In the genomic region with DNA sequence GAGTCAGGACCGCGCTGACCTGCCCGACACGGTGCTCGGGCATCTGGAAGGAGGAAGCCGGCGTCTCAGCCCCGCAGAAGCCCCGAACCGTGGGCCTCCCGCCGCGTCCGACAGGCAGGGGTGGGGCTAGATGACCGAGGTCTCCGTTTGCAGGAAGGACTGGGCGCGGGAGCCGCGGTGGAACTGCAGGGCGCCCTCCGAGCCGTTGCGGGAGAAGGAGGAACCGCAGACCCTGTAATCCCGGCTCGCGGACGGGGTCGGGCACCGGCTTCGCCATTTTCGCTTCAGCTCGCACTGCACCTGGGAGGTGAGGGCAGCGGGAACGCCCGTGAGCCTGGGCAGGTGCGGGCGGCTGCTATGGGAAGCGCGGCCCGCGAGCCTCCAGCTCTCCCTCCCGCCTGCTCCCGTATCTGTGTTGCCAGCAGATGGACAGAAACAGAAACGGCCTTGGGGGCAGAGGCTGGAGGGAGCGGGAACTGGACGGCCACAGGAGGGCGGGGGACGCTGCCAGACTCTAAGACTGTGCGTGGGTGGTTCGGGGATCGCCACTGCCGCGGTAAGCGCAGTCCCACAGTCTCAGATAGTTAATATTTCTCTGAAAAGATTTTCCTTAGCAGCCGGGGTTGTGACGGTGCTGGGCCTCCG, we compare ENCODE assay signal across 1 cellular context.
TF ChIP-seq lines count a peak whose summit lies in the region.

No MANE protein-coding gene starts in this region.

TF ChIP-seq in HEK293, 187 proteins besides CTCF, POLR2A, EP300 and RAD21 (continued from another document):
- TF ChIP-seq, protein P1, sequence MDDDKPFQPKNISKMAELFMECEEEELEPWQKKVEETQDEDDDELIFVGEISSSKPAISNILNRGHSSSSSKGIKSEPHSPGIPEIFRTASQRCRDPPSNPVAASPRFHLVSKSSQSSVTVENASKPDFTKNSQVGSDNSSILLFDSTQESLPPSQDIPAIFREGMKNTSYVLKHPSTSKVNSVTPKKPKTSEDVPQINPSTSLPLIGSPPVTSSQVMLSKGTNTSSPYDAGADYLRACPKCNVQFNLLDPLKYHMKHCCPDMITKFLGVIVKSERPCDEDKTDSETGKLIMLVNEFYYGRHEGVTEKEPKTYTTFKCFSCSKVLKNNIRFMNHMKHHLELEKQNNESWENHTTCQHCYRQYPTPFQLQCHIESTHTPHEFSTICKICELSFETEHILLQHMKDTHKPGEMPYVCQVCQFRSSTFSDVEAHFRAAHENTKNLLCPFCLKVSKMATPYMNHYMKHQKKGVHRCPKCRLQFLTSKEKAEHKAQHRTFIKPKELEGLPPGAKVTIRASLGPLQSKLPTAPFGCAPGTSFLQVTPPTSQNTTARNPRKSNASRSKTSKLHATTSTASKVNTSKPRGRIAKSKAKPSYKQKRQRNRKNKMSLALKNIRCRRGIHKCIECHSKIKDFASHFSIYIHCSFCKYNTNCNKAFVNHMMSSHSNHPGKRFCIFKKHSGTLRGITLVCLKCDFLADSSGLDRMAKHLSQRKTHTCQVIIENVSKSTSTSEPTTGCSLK (tag by site-specific recombination; IDR thresholded peaks at IDR 0.05) = no peak
- TF ChIP-seq ZNF654 (tag by site-specific recombination; IDR thresholded peaks at IDR 0.05; ENCODE audit: low read depth) = no peak
- TF ChIP-seq OSR2 (tag by site-specific recombination; IDR thresholded peaks at IDR 0.05) = no peak
- TF ChIP-seq, protein P2, sequence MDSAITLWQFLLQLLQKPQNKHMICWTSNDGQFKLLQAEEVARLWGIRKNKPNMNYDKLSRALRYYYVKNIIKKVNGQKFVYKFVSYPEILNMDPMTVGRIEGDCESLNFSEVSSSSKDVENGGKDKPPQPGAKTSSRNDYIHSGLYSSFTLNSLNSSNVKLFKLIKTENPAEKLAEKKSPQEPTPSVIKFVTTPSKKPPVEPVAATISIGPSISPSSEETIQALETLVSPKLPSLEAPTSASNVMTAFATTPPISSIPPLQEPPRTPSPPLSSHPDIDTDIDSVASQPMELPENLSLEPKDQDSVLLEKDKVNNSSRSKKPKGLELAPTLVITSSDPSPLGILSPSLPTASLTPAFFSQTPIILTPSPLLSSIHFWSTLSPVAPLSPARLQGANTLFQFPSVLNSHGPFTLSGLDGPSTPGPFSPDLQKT (IDR thresholded peaks at IDR 0.05; ENCODE audit: borderline replicate concordance, low read depth, low read length) = no peak
- no peak for TF ChIP-seq ZNF114 (tag by site-specific recombination; IDR thresholded peaks at IDR 0.05)
- peak; percentile 38; the same call in 1 of the 2 replicates for TF ChIP-seq ZBTB8A (tag by site-specific recombination; IDR thresholded peaks at IDR 0.05)
- TF ChIP-seq ZNF274 (IDR thresholded peaks at IDR 0.05; ENCODE audit: low read length) = no peak
- no peak for TF ChIP-seq ZNF274 (tag by site-specific recombination; IDR thresholded peaks at IDR 0.05; ENCODE audit: borderline replicate concordance)
- TF ChIP-seq ZNF596 (tag by site-specific recombination; IDR thresholded peaks at IDR 0.05) = no peak
- TF ChIP-seq ZNF549 (tag by site-specific recombination; IDR thresholded peaks at IDR 0.05) = no peak
- TF ChIP-seq, protein P3, sequence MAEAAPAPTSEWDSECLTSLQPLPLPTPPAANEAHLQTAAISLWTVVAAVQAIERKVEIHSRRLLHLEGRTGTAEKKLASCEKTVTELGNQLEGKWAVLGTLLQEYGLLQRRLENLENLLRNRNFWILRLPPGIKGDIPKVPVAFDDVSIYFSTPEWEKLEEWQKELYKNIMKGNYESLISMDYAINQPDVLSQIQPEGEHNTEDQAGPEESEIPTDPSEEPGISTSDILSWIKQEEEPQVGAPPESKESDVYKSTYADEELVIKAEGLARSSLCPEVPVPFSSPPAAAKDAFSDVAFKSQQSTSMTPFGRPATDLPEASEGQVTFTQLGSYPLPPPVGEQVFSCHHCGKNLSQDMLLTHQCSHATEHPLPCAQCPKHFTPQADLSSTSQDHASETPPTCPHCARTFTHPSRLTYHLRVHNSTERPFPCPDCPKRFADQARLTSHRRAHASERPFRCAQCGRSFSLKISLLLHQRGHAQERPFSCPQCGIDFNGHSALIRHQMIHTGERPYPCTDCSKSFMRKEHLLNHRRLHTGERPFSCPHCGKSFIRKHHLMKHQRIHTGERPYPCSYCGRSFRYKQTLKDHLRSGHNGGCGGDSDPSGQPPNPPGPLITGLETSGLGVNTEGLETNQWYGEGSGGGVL (tag by site-specific recombination; IDR thresholded peaks at IDR 0.05) = no peak
- TF ChIP-seq RBAK (tag by site-specific recombination; IDR thresholded peaks at IDR 0.05) = no peak
- TF ChIP-seq, protein P4, sequence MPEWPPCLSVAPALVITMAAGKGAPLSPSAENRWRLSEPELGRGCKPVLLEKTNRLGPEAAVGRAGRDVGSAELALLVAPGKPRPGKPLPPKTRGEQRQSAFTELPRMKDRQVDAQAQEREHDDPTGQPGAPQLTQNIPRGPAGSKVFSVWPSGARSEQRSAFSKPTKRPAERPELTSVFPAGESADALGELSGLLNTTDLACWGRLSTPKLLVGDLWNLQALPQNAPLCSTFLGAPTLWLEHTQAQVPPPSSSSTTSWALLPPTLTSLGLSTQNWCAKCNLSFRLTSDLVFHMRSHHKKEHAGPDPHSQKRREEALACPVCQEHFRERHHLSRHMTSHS (tag by site-specific recombination; IDR thresholded peaks at IDR 0.05) = no peak
- TF ChIP-seq TRIM28 (IDR thresholded peaks at IDR 0.05; ENCODE audit: borderline replicate concordance, low read length) = no peak
- TF ChIP-seq, protein P5, sequence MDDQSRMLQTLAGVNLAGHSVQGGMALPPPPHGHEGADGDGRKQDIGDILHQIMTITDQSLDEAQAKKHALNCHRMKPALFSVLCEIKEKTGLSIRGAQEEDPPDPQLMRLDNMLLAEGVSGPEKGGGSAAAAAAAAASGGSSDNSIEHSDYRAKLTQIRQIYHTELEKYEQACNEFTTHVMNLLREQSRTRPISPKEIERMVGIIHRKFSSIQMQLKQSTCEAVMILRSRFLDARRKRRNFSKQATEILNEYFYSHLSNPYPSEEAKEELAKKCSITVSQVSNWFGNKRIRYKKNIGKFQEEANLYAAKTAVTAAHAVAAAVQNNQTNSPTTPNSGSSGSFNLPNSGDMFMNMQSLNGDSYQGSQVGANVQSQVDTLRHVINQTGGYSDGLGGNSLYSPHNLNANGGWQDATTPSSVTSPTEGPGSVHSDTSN (CRISPR knock-in tag; IDR thresholded peaks at IDR 0.05) = no peak
- no peak for TF ChIP-seq ZNF404 (tag by site-specific recombination; IDR thresholded peaks at IDR 0.05)
- TF ChIP-seq, protein P6, sequence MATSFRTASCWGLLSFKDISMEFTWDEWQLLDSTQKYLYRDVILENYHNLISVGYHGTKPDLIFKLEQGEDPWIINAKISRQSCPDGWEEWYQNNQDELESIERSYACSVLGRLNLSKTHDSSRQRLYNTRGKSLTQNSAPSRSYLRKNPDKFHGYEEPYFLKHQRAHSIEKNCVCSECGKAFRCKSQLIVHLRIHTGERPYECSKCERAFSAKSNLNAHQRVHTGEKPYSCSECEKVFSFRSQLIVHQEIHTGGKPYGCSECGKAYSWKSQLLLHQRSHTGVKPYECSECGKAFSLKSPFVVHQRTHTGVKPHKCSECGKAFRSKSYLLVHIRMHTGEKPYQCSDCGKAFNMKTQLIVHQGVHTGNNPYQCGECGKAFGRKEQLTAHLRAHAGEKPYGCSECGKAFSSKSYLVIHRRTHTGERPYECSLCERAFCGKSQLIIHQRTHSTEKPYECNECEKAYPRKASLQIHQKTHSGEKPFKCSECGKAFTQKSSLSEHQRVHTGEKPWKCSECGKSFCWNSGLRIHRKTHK (tag by site-specific recombination; IDR thresholded peaks at IDR 0.05) = no peak
- TF ChIP-seq ZNF133 (tag by site-specific recombination; IDR thresholded peaks at IDR 0.05) = no peak
- TF ChIP-seq ZBTB17 (tag by site-specific recombination; IDR thresholded peaks at IDR 0.05) = 0 out of 2 replicates have a peak, but pooled peaks have one; percentile 12
- TF ChIP-seq SETDB1 (IDR thresholded peaks at IDR 0.05; ENCODE audit: insufficient read length, low read length) = no peak
- TF ChIP-seq SCRT1 (tag by site-specific recombination; IDR thresholded peaks at IDR 0.05; ENCODE audit: borderline replicate concordance) = no peak
- no peak for TF ChIP-seq ZNF585B (tag by site-specific recombination; IDR thresholded peaks at IDR 0.05)
- TF ChIP-seq ZNF785 (tag by site-specific recombination; IDR thresholded peaks at IDR 0.05) = no peak
- TF ChIP-seq ZNF610 (tag by site-specific recombination; IDR thresholded peaks at IDR 0.05; ENCODE audit: borderline replicate concordance) = no peak
- TF ChIP-seq, protein P7, sequence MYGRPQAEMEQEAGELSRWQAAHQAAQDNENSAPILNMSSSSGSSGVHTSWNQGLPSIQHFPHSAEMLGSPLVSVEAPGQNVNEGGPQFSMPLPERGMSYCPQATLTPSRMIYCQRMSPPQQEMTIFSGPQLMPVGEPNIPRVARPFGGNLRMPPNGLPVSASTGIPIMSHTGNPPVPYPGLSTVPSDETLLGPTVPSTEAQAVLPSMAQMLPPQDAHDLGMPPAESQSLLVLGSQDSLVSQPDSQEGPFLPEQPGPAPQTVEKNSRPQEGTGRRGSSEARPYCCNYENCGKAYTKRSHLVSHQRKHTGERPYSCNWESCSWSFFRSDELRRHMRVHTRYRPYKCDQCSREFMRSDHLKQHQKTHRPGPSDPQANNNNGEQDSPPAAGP (tag by site-specific recombination; IDR thresholded peaks at IDR 0.05) = 0 out of 2 replicates have a peak, but pooled peaks have one; percentile 21
TF ChIP-seq in HEK293: peak in this region for 7.
